In genomic region chr13:26742691-26743358, GRCh38 we compare ENCODE assay signal across 3 cellular contexts.
TF ChIP-seq lines count a peak whose summit lies in the region.

No MANE protein-coding gene starts in this region.

TF ChIP-seq in GM23338, 12 proteins besides CTCF, POLR2A, EP300 and RAD21:
- no peak for TF ChIP-seq POLR2AphosphoS5 (IDR thresholded peaks at IDR 0.05; ENCODE audit: low read depth)
- no peak for TF ChIP-seq JUNB (IDR thresholded peaks at IDR 0.05; ENCODE audit: unreplicated experiment)
- TF ChIP-seq ZNF114 (CRISPR knock-in tag; IDR thresholded peaks at IDR 0.05) = no peak
- no peak for TF ChIP-seq CREB1 (CRISPR knock-in tag; IDR thresholded peaks at IDR 0.05; ENCODE audit: low read depth)
- no peak for TF ChIP-seq NANOG (IDR thresholded peaks at IDR 0.05; ENCODE audit: borderline replicate concordance)
- no peak for TF ChIP-seq EZH2phosphoT487 (IDR thresholded peaks at IDR 0.05; ENCODE audit: unreplicated experiment)

TF ChIP-seq in WTC11, 78 proteins besides CTCF, POLR2A, EP300 and RAD21:
- TF ChIP-seq RELA (CRISPR knock-in tag; IDR thresholded peaks at IDR 0.05; ENCODE audit: borderline replicate concordance) = no peak
- TF ChIP-seq TCF7 (CRISPR knock-in tag; IDR thresholded peaks at IDR 0.05; ENCODE audit: low read depth) = no peak
- no peak for TF ChIP-seq ZNF138 (CRISPR knock-in tag; conservative IDR thresholded peaks at IDR 0.05)
- no peak for TF ChIP-seq ZMAT4 (CRISPR knock-in tag; IDR thresholded peaks at IDR 0.05)
- TF ChIP-seq GTF2I (CRISPR knock-in tag; conservative IDR thresholded peaks at IDR 0.05) = no peak
- TF ChIP-seq, protein P1, sequence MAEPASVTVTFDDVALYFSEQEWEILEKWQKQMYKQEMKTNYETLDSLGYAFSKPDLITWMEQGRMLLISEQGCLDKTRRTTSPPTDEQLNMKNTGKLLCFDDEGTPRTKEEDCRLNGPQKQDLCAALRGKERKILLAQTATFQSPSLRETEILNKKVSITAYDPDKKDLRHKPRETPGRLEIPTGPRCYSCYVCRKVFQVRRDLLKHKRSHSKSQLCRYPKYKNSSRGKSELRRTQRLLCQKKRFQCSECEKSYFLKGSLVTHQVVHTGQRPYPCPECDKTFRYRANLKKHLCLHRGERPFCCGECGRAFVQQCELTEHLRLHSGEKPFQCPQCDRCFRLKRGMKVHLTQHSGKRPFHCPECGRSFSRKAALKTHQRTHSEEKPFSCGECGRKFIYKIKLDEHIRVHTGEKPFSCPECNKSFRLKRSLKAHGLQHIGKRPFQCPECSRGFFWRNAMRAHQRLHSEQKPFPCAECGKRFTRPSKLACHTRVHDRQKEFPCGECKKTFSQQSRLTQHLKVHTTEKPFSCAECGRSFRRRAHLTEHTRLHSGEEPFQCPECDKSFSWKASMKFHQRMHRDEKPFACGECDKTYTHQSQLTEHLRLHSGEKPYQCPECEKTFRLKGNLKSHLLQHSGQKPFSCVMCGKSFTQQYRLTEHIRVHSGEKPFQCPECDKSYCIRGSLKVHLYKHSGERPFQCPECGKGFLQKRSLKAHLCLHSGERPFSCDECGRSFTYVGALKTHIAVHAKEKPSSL (CRISPR knock-in tag; conservative IDR thresholded peaks at IDR 0.05) = no peak
- TF ChIP-seq KAT7 (CRISPR knock-in tag; IDR thresholded peaks at IDR 0.05; ENCODE audit: borderline replicate concordance) = no peak
- no peak for TF ChIP-seq ATF1 (CRISPR knock-in tag; IDR thresholded peaks at IDR 0.05)
- TF ChIP-seq OVOL2 (CRISPR knock-in tag; IDR thresholded peaks at IDR 0.05; ENCODE audit: borderline replicate concordance) = no peak
- TF ChIP-seq, protein P2, sequence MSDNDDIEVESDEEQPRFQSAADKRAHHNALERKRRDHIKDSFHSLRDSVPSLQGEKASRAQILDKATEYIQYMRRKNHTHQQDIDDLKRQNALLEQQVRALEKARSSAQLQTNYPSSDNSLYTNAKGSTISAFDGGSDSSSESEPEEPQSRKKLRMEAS (CRISPR knock-in tag; IDR thresholded peaks at IDR 0.05) = no peak
TF ChIP-seq in WTC11: peak in this region for 0.

TF ChIP-seq in SK-N-SH, 30 proteins besides CTCF, POLR2A, EP300 and RAD21 (continued from another document):
- no peak for TF ChIP-seq POLR2AphosphoS5 (IDR thresholded peaks at IDR 0.05; ENCODE audit: low read depth, low read length)
- TF ChIP-seq GABPA (IDR thresholded peaks at IDR 0.05; ENCODE audit: low read depth) = no peak
- TF ChIP-seq MEF2A (IDR thresholded peaks at IDR 0.05; ENCODE audit: borderline replicate concordance, low read depth) = no peak
- no peak for TF ChIP-seq FOXM1 (IDR thresholded peaks at IDR 0.05; ENCODE audit: low read depth)
- TF ChIP-seq, protein P3, sequence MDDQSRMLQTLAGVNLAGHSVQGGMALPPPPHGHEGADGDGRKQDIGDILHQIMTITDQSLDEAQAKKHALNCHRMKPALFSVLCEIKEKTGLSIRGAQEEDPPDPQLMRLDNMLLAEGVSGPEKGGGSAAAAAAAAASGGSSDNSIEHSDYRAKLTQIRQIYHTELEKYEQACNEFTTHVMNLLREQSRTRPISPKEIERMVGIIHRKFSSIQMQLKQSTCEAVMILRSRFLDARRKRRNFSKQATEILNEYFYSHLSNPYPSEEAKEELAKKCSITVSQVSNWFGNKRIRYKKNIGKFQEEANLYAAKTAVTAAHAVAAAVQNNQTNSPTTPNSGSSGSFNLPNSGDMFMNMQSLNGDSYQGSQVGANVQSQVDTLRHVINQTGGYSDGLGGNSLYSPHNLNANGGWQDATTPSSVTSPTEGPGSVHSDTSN (IDR thresholded peaks at IDR 0.05) = no peak
- no peak for TF ChIP-seq MXI1 (IDR thresholded peaks at IDR 0.05; ENCODE audit: low read depth, low read length)
- TF ChIP-seq, protein P4, sequence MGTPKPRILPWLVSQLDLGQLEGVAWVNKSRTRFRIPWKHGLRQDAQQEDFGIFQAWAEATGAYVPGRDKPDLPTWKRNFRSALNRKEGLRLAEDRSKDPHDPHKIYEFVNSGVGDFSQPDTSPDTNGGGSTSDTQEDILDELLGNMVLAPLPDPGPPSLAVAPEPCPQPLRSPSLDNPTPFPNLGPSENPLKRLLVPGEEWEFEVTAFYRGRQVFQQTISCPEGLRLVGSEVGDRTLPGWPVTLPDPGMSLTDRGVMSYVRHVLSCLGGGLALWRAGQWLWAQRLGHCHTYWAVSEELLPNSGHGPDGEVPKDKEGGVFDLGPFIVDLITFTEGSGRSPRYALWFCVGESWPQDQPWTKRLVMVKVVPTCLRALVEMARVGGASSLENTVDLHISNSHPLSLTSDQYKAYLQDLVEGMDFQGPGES (IDR thresholded peaks at IDR 0.05; ENCODE audit: low read depth, low read length) = no peak
- TF ChIP-seq RXRA (IDR thresholded peaks at IDR 0.05; ENCODE audit: borderline replicate concordance, low read depth) = no peak
- TF ChIP-seq CHD2 (IDR thresholded peaks at IDR 0.05; ENCODE audit: low read length, partially characterized antibody) = no peak
- no peak for TF ChIP-seq REST (IDR thresholded peaks at IDR 0.05; ENCODE audit: low read depth, low read length)
- TF ChIP-seq TCF12 (IDR thresholded peaks at IDR 0.05) = no peak
- TF ChIP-seq NRF1 (IDR thresholded peaks at IDR 0.05; ENCODE audit: low read depth, low read length) = no peak
- TF ChIP-seq ZBTB33 (IDR thresholded peaks at IDR 0.05; ENCODE audit: borderline replicate concordance, low read depth) = no peak
